8 cellular contexts compared by ENCODE assay signal in the genomic region with DNA sequence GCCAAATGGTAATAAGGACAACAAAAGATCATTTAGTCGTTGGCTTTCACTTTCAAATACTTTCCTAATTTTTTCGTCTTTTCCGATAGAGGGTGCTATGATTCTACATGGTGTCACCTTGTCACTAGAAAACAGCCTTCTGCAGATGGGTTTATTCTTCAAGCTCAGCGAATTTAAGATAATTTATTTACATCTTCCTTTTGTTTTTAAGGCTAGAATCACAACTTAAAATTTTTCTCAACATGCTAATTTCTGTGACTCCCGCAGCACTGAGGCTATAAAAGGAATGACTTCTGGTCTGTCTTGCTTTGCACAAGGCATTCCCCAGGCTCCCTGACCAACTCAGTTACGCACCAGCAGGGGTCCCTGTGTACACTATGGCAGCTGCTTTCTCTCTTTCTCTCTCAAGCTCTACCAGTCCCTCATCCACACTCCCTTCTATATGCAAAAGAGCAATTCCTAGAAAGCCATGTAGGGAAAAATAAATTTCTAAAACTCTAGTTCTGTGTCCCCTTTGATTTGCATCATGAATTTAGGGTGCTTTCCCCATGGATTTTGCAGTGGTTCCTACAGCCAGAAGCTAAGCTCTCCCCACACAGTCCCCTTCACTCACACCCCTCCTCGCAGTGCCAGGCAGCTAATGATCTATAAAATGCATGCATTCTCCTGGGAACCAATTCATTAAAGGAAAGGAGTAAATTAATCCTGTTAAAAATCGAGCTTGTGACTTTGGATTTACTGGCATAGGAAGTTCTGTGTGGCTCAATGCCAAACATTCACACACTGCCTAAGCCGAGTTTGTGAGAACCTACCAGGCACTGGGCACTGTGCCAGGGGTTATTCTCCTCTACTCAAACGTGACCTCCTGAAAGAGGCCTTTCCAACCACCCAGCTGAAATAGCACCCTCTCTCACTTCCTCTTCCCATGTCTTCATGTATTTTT.
DNase-seq lines count a peak whose midpoint lies in the region; ATAC-seq and TF ChIP-seq lines count a peak whose summit lies in the region.

No MANE protein-coding gene starts in this region.

- H3K4me3 ChIP-seq in H7 (ENCODE audit: insufficient read depth, low read depth, low read length): no peak overlapping the region
- no peak overlapping the region for H3K4me3 ChIP-seq in OCI-LY1 (ENCODE audit: low read depth, low read length, poor library complexity, severe bottlenecking)

- H4K20me1 ChIP-seq in OCI-LY1 (ENCODE audit: insufficient read depth, low read length): no peaks in the 10 kb centered on the region

- peak; percentile 86 for ATAC-seq in activated naive CD8-positive, alpha-beta T cell treated with anti-CD3 and anti-CD28 coated beads, Interleukin-2, amount 50 U/mL, for 24 hours
- peak; percentile 97 for ATAC-seq in Right ventricle myocardium superior (ENCODE audit: poor library complexity)

- H3K9me2 ChIP-seq in OCI-LY1 (ENCODE audit: low read depth, low read length): no peaks in the 10 kb centered on the region

- H3K27me3 ChIP-seq in H7 (ENCODE audit: control insufficient read depth, insufficient read depth, low read length) (no peaks in the 10 kb centered on the region), OCI-LY1 (ENCODE audit: insufficient read depth, low read length) (no peaks in the 10 kb centered on the region)

- no peak overlapping the region for H3K27ac Mint-ChIP-seq in activated naive CD8-positive, alpha-beta T cell treated with anti-CD3 and anti-CD28 coated beads, Interleukin-2, amount 50 U/mL, for 24 hours

- no peaks in the 10 kb centered on the region for H3K4me1 Mint-ChIP-seq in activated naive CD8-positive, alpha-beta T cell treated with anti-CD3 and anti-CD28 coated beads, Interleukin-2, amount 50 U/mL, for 24 hours

- H2AFZ ChIP-seq in OCI-LY1 (ENCODE audit: low read length): no peak overlapping the region

- H3K36me3 Mint-ChIP-seq in activated naive CD8-positive, alpha-beta T cell treated with anti-CD3 and anti-CD28 coated beads, Interleukin-2, amount 50 U/mL, for 24 hours (ENCODE audit: low read depth): no peaks in the 10 kb centered on the region

- peaks cover 16% of the 10 kb centered on the region for H3K4me1 ChIP-seq in OCI-LY1 (ENCODE audit: insufficient read depth, low read length, severe bottlenecking)

- H3K9me3 ChIP-seq in OCI-LY1 (ENCODE audit: low read length): no peaks in the 10 kb centered on the region

- peaks cover 6% of the 10 kb centered on the region for H3K27me3 Mint-ChIP-seq in activated naive CD8-positive, alpha-beta T cell treated with anti-CD3 and anti-CD28 coated beads, Interleukin-2, amount 50 U/mL, for 24 hours

- no peak overlapping the region for H3K9ac ChIP-seq in OCI-LY1 (ENCODE audit: low read length)

- intact Hi-C loops in Right ventricle myocardium superior (cut with DNase I): no loop called here

- no peaks in the 10 kb centered on the region for H3K9me3 Mint-ChIP-seq in activated naive CD8-positive, alpha-beta T cell treated with anti-CD3 and anti-CD28 coated beads, Interleukin-2, amount 50 U/mL, for 24 hours

- TF ChIP-seq CTCF in GM10266 (IDR thresholded peaks at IDR 0.05; ENCODE audit: control insufficient read depth, insufficient read depth, low read depth, missing control alignments) (peak; percentile 47), OCI-LY1 (IDR thresholded peaks at IDR 0.05; ENCODE audit: low read length) (peak; percentile 73)

- H3K36me3 ChIP-seq in H7 (replicated peaks; ENCODE audit: control insufficient read depth, insufficient read depth, low read length) (no peaks in the 10 kb centered on the region), OCI-LY1 (ENCODE audit: insufficient read depth, low read length) (no peaks in the 10 kb centered on the region)

- H3K4me3 Mint-ChIP-seq in activated naive CD8-positive, alpha-beta T cell treated with anti-CD3 and anti-CD28 coated beads, Interleukin-2, amount 50 U/mL, for 24 hours: no peak overlapping the region

- no peak overlapping the region for H3K27ac ChIP-seq in OCI-LY1 (ENCODE audit: low read depth, low read length, poor library complexity, severe bottlenecking)

- H3K4me2 ChIP-seq in OCI-LY1 (ENCODE audit: low read length): peak overlapping the region; percentile 40; the same call in 1 of the 2 replicates

- 0 out of 2 replicates have a peak, but pooled peaks cover 2% of the 10 kb centered on the region for H3F3A ChIP-seq in OCI-LY1 (ENCODE audit: insufficient read depth, low read length)

- peak; percentile 65 for DNase-seq in GM10266 (ENCODE audit: extremely low spot score)
- peak; percentile 66 for DNase-seq in H7
- peak; percentile 85 for DNase-seq in KG1 (lab: John Stamatoyannopoulos, UW)
- peak; percentile 21 for DNase-seq in activated naive CD8-positive, alpha-beta T cell treated with anti-CD3 and anti-CD28 coated beads, Interleukin-2, amount 50 U/mL, for 24 hours
- peak; percentile 73 for DNase-seq in Right ventricle myocardium superior
- DNase-seq in pons (ENCODE audit: low spot score): peak; percentile 77
- no peak for DNase-seq in activated effector memory CD4-positive, alpha-beta T cell treated with Interleukin-2 at 50 U/mL for 16 hours

- H3K79me2 ChIP-seq in OCI-LY1 (ENCODE audit: insufficient read depth, low read length): no peaks in the 10 kb centered on the region
